ENCODE assay signal across 16 cellular contexts in genomic region chr3:34073961-34074360, GRCh38.
DNase-seq lines count a peak whose midpoint lies in the region; ATAC-seq and TF ChIP-seq lines count a peak whose summit lies in the region.
"Had no signal": no experiment of that assay in that cellular context is flagged by ENCODE, and none has a peak within 500 bp of the region (broad histone marks: within the 10 kb centered on the region; RNA-seq: fewer than 3 reads in every experiment).

No MANE protein-coding gene starts in this region.

- no peaks in the 10 kb centered on the region; the same call in 2 of the 3 replicates for H3K36me3 Mint-ChIP-seq in GM23338 (ENCODE audit: low read depth)
- H3K36me3 Mint-ChIP-seq: naive B cell had no signal

- H3K4me3 Mint-ChIP-seq in GM23338 = no peak overlapping the region
- H3K4me3 Mint-ChIP-seq: activated B cell treated with CpG ODN at 0.5 μM for 24 hours had no signal

- H3K27ac ChIP-seq in GM23338 (ENCODE audit: low read depth) (no peak overlapping the region), SJCRH30 (no peak overlapping the region)
- H3K27ac ChIP-seq: adrenal gland, cardiac muscle cell, parathyroid adenoma, skin epidermis had no signal

- H3K4me1 ChIP-seq in GM23338 (ENCODE audit: insufficient read depth) (peaks cover 25% of the 10 kb centered on the region), SJCRH30 (no peaks in the 10 kb centered on the region)
- H3K4me1 ChIP-seq: adrenal gland, parathyroid adenoma had no signal

- no peaks in the 10 kb centered on the region for H3F3A ChIP-seq in GM23338 (replicated peaks; ENCODE audit: low read depth)

- peak; percentile 40 for ATAC-seq in GM19043 (IDR thresholded peaks at IDR 0.05; ENCODE audit: low read depth, unreplicated experiment)
- ATAC-seq in GM23338 = no peak
- peak; percentile 34 for ATAC-seq in HG03432 (IDR thresholded peaks at IDR 0.05; ENCODE audit: unreplicated experiment)
- ATAC-seq: Right ventricle myocardium inferior had no signal

- H3K9me3 Mint-ChIP-seq in GM23338 = peaks cover 2% of the 10 kb centered on the region; the same call in 1 of the 3 replicates
- H3K9me3 Mint-ChIP-seq: activated B cell treated with CpG ODN at 0.5 μM for 24 hours had no signal

- no peak overlapping the region for H3K4me3 ChIP-seq in GM23338
- H3K4me3 ChIP-seq in SJCRH30 = no peak overlapping the region
- H3K4me3 ChIP-seq: adrenal gland, cardiac muscle cell, skin epidermis had no signal

- H3K36me3 ChIP-seq in GM23338 (ENCODE audit: insufficient read depth) (no peaks in the 10 kb centered on the region), SJCRH30 (no peaks in the 10 kb centered on the region)
- H3K36me3 ChIP-seq: adrenal gland, cardiac muscle cell had no signal

- peaks cover 2% of the 10 kb centered on the region for H3K27me3 Mint-ChIP-seq in GM23338 (ENCODE audit: insufficient read depth, low read depth, poor library complexity)
- H3K27me3 Mint-ChIP-seq: activated B cell treated with CpG ODN at 0.5 μM for 24 hours, naive B cell had no signal

- TF ChIP-seq CTCF in GM23338 (conservative IDR thresholded peaks at IDR 0.05; ENCODE audit: low read depth in 2 of 2) = no peak

- peak overlapping the region; percentile 59 for H3K27ac Mint-ChIP-seq in GM23338
- H3K27ac Mint-ChIP-seq: activated B cell treated with CpG ODN at 0.5 μM for 24 hours had no signal

- peaks cover 23% of the 10 kb centered on the region for H3K9me2 ChIP-seq in GM23338 (ENCODE audit: insufficient read depth)

- peak overlapping the region; percentile 17; the same call in 1 of the 2 replicates for H3K4me2 ChIP-seq in GM23338

- H3K9me3 ChIP-seq in SJCRH30 (replicated peaks) = no peaks in the 10 kb centered on the region
- H3K9me3 ChIP-seq: adrenal gland had no signal

- H3K4me1 Mint-ChIP-seq in GM23338 = peaks cover 35% of the 10 kb centered on the region

- DNase-seq in GM23338 (ENCODE audit: low spot score) (no peak), renal cortical epithelial cell (ENCODE audit: low read depth) (peak; percentile 24), SJCRH30 (no peak), NCI-H446 treated with DMSO at 0.1 percent for 48 hours (lab: John Stamatoyannopoulos, UW) (no peak), posterior vena cava (ENCODE audit: low spot score) (no peak)
- DNase-seq: activated B cell treated with CpG ODN at 0.5 μM for 24 hours; adrenal gland; GF-D8; naive B cell; NK-92 treated with Interleukin-12 subunit alpha and Interleukin-12 subunit beta, amount 100 ng/mL, for 24 hours had no signal

- H3K27me3 ChIP-seq in GM23338 (ENCODE audit: insufficient read depth) (no peaks in the 10 kb centered on the region), SJCRH30 (no peaks in the 10 kb centered on the region)
- H3K27me3 ChIP-seq: adrenal gland, cardiac muscle cell had no signal

- intact Hi-C loops in posterior vena cava (cut with DNase I) = no loop called here

- H2AFZ ChIP-seq in GM23338 = no peak overlapping the region
- H2AFZ ChIP-seq: parathyroid adenoma had no signal

- no peaks in the 10 kb centered on the region for H3K79me2 ChIP-seq in GM23338 (replicated peaks; ENCODE audit: insufficient read depth)
- H3K79me2 ChIP-seq: parathyroid adenoma had no signal

- no peaks in the 10 kb centered on the region for H4K20me1 ChIP-seq in GM23338 (replicated peaks; ENCODE audit: insufficient read depth)

TF ChIP-seq in GM23338, 12 proteins besides CTCF, POLR2A, EP300 and RAD21 (continues in another document):
- TF ChIP-seq ZNF114 (CRISPR knock-in tag; IDR thresholded peaks at IDR 0.05) (no peak), CREB1 (CRISPR knock-in tag; IDR thresholded peaks at IDR 0.05; ENCODE audit: low read depth) (no peak), STAT1 (IDR thresholded peaks at IDR 0.05; ENCODE audit: unreplicated experiment) (no peak), ETS1 (IDR thresholded peaks at IDR 0.05) (no peak), ZNF331 (CRISPR knock-in tag; IDR thresholded peaks at IDR 0.05; ENCODE audit: low read depth) (no peak), EZH2phosphoT487 (IDR thresholded peaks at IDR 0.05; ENCODE audit: unreplicated experiment) (no peak), POLR2AphosphoS5 (IDR thresholded peaks at IDR 0.05; ENCODE audit: low read depth) (no peak), JUNB (IDR thresholded peaks at IDR 0.05; ENCODE audit: unreplicated experiment) (no peak), NANOG (IDR thresholded peaks at IDR 0.05; ENCODE audit: borderline replicate concordance) (no peak), EZH2 (IDR thresholded peaks at IDR 0.05; ENCODE audit: low read depth, unreplicated experiment) (no peak)
- TF ChIP-seq, protein P1, sequence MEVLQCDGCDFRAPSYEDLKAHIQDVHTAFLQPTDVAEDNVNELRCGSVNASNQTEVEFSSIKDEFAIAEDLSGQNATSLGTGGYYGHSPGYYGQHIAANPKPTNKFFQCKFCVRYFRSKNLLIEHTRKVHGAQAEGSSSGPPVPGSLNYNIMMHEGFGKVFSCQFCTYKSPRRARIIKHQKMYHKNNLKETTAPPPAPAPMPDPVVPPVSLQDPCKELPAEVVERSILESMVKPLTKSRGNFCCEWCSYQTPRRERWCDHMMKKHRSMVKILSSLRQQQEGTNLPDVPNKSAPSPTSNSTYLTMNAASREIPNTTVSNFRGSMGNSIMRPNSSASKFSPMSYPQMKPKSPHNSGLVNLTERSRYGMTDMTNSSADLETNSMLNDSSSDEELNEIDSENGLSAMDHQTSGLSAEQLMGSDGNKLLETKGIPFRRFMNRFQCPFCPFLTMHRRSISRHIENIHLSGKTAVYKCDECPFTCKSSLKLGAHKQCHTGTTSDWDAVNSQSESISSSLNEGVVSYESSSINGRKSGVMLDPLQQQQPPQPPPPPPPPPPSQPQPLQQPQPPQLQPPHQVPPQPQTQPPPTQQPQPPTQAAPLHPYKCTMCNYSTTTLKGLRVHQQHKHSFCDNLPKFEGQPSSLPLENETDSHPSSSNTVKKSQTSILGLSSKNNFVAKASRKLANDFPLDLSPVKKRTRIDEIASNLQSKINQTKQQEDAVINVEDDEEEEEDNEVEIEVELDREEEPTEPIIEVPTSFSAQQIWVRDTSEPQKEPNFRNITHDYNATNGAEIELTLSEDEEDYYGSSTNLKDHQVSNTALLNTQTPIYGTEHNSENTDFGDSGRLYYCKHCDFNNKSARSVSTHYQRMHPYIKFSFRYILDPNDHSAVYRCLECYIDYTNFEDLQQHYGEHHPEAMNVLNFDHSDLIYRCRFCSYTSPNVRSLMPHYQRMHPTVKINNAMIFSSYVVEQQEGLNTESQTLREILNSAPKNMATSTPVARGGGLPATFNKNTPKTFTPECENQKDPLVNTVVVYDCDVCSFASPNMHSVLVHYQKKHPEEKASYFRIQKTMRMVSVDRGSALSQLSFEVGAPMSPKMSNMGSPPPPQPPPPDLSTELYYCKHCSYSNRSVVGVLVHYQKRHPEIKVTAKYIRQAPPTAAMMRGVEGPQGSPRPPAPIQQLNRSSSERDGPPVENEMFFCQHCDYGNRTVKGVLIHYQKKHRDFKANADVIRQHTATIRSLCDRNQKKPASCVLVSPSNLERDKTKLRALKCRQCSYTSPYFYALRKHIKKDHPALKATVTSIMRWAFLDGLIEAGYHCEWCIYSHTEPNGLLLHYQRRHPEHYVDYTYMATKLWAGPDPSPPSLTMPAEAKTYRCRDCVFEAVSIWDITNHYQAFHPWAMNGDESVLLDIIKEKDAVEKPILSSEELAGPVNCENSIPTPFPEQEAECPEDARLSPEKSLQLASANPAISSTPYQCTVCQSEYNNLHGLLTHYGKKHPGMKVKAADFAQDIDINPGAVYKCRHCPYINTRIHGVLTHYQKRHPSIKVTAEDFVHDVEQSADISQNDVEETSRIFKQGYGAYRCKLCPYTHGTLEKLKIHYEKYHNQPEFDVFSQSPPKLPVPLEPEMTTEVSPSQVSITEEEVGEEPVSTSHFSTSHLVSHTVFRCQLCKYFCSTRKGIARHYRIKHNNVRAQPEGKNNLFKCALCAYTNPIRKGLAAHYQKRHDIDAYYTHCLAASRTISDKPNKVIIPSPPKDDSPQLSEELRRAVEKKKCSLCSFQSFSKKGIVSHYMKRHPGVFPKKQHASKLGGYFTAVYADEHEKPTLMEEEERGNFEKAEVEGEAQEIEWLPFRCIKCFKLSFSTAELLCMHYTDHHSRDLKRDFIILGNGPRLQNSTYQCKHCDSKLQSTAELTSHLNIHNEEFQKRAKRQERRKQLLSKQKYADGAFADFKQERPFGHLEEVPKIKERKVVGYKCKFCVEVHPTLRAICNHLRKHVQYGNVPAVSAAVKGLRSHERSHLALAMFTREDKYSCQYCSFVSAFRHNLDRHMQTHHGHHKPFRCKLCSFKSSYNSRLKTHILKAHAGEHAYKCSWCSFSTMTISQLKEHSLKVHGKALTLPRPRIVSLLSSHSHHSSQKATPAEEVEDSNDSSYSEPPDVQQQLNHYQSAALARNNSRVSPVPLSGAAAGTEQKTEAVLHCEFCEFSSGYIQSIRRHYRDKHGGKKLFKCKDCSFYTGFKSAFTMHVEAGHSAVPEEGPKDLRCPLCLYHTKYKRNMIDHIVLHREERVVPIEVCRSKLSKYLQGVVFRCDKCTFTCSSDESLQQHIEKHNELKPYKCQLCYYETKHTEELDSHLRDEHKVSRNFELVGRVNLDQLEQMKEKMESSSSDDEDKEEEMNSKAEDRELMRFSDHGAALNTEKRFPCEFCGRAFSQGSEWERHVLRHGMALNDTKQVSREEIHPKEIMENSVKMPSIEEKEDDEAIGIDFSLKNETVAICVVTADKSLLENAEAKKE (CRISPR knock-in tag; IDR thresholded peaks at IDR 0.05) = no peak
